Comparison of ENCODE assay signal across 21 cellular contexts in the genomic region with DNA sequence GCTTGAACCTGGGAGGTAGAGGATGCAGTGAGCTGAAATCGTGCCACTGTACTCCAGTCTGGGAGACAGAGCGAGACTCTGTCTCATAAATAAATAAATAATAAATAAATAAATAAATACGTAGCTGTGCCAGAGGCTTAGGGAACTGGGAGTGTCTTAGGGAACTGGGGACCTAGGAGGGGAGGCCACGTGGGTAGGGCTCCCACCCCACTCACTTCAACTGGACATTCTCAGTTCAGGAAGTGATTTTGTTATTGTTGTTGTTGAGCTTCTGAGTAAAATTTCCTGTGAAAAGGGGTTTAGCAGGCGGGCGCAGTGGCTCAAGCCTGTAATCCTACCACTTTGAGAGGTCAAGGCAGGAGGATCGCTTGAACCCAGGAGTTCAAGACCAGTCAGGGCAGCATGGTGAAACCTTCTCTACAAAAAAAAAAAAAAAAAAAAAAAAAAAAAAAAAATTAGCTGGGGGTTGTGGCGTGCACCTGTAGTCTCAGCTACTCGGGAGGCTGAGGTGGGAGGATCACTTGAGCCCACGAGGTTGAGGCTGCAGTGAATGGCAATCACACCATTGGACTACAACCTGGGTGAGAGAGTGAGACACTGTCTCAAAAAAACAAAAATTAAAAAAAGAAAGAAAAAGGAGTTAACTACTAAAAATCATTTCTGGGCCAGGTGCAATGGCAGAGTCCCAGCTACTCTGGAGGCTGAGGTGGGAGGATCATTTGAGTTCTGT.
"Had no signal": no experiment of that assay in that cellular context is flagged by ENCODE, and none has a peak within 500 bp of the region (broad histone marks: within the 10 kb centered on the region; RNA-seq: fewer than 3 reads in every experiment).

No MANE protein-coding gene starts in this region.

- H3K36me3 ChIP-seq: adrenal gland, cardiac muscle cell, right atrium auricular region, tibial nerve had no signal

- DNase-seq: activated CD4-positive, alpha-beta T cell treated with anti-CD3 and anti-CD28 coated beads for 48 hours; activated CD8-positive, alpha-beta memory T cell treated with anti-CD3 and anti-CD28 coated beads, Interleukin-2, amount 50 U/mL, for 4 hours; activated CD8-positive, alpha-beta T cell treated with anti-CD3 and anti-CD28 coated beads, Interleukin-2, amount 10 ng/mL, durations not matched to agents 7 days and 5 days; activated effector memory CD4-positive, alpha-beta T cell treated with anti-CD3 and anti-CD28 coated beads, Interleukin-2, amount 50 U/mL, for 16 hours; activated T-cell treated with anti-CD3 and anti-CD28 coated beads, Interleukin-2, amount 50 U/mL, for 48 hours; adrenal gland; effector CD8-positive, alpha-beta T cell; islet precursor cell; mesendoderm; nucleus accumbens; stimulated activated CD4-positive, alpha-beta T cell treated with anti-CD3 and anti-CD28 coated beads, Interleukin-4, amount 100 ng/mL, for 24 hours; stimulated activated naive CD4-positive, alpha-beta T cell; T-helper 2 cell had no signal

- H3K9me3 Mint-ChIP-seq: activated naive CD4-positive, alpha-beta T cell treated with anti-CD3 and anti-CD28 coated beads, Interleukin-2, amount 50 U/mL, for 24 hours; nephron had no signal

- H3K36me3 Mint-ChIP-seq: activated naive CD4-positive, alpha-beta T cell treated with anti-CD3 and anti-CD28 coated beads, Interleukin-2, amount 50 U/mL, for 24 hours had no signal

- H3K9me3 ChIP-seq: adrenal gland, right atrium auricular region, tibial nerve had no signal

- FAIRE-seq: colon had no signal

- H3K27me3 Mint-ChIP-seq: activated naive CD4-positive, alpha-beta T cell treated with anti-CD3 and anti-CD28 coated beads, Interleukin-2, amount 50 U/mL, for 24 hours had no signal

- ATAC-seq: activated CD8-positive, alpha-beta T cell treated with anti-CD3 and anti-CD28 coated beads, Interleukin-2, amount 10 ng/mL, durations not matched to agents 7 days and 5 days; left lobe of liver; SK-N-SH treated with all-trans-retinoic acid at 6 μM for 48 hours had no signal

- H3K27ac Mint-ChIP-seq: activated CD8-positive, alpha-beta T cell treated with anti-CD3 and anti-CD28 coated beads, Interleukin-2, amount 10 ng/mL, durations not matched to agents 7 days and 5 days; activated naive CD4-positive, alpha-beta T cell treated with anti-CD3 and anti-CD28 coated beads, Interleukin-2, amount 50 U/mL, for 24 hours; nephron had no signal

- H3K27me3 ChIP-seq: adrenal gland, cardiac muscle cell, right atrium auricular region, tibial nerve had no signal

- H3K4me3 ChIP-seq: adrenal gland, cardiac muscle cell, right atrium auricular region, tibial nerve had no signal

- H3K4me3 Mint-ChIP-seq: activated CD8-positive, alpha-beta T cell treated with anti-CD3 and anti-CD28 coated beads, Interleukin-2, amount 10 ng/mL, durations not matched to agents 7 days and 5 days; activated naive CD4-positive, alpha-beta T cell treated with anti-CD3 and anti-CD28 coated beads, Interleukin-2, amount 50 U/mL, for 24 hours; nephron had no signal

- H3K27ac ChIP-seq: adrenal gland, cardiac muscle cell, right atrium auricular region had no signal
